In genomic region chr10:132350391-132350790, GRCh38 we compare ENCODE assay signal across 1 cellular context.
TF ChIP-seq lines count a peak whose summit lies in the region.

No MANE protein-coding gene starts in this region.

TF ChIP-seq in HepG2, 621 proteins besides CTCF, POLR2A, EP300 and RAD21:
- TF ChIP-seq RFXANK (CRISPR knock-in tag; IDR thresholded peaks at IDR 0.05) (no peak), ZSCAN5A (CRISPR knock-in tag; IDR thresholded peaks at IDR 0.05; ENCODE audit: borderline replicate concordance) (no peak), MIXL1 (CRISPR knock-in tag; IDR thresholded peaks at IDR 0.05) (no peak), HOXA3 (CRISPR knock-in tag; IDR thresholded peaks at IDR 0.05) (no peak), JUNB (CRISPR knock-in tag; IDR thresholded peaks at IDR 0.05; ENCODE audit: borderline replicate concordance) (no peak), ZNF609 (CRISPR knock-in tag; IDR thresholded peaks at IDR 0.05; ENCODE audit: borderline replicate concordance) (no peak), SKI (IDR thresholded peaks at IDR 0.05; ENCODE audit: partially characterized antibody) (no peak), PHF20 (CRISPR knock-in tag; IDR thresholded peaks at IDR 0.05) (no peak), MAFF (IDR thresholded peaks at IDR 0.05; ENCODE audit: low read depth, low read length) (no peak), PREB (CRISPR knock-in tag; IDR thresholded peaks at IDR 0.05) (no peak), FUBP1 (CRISPR knock-in tag; IDR thresholded peaks at IDR 0.05; ENCODE audit: borderline replicate concordance) (no peak), ZNF790 (CRISPR knock-in tag; IDR thresholded peaks at IDR 0.05; ENCODE audit: borderline replicate concordance) (no peak), ZNF746 (CRISPR knock-in tag; IDR thresholded peaks at IDR 0.05) (no peak), HNRNPL (IDR thresholded peaks at IDR 0.05; ENCODE audit: low read depth, low read length) (no peak), ELF1 (CRISPR knock-in tag; IDR thresholded peaks at IDR 0.05) (no peak), ESRRA (CRISPR knock-in tag; IDR thresholded peaks at IDR 0.05; ENCODE audit: low read depth) (no peak), NKX3-1 (CRISPR knock-in tag; IDR thresholded peaks at IDR 0.05) (no peak)
TF ChIP-seq in HepG2: peak in this region for 0.
